In the genomic region with DNA sequence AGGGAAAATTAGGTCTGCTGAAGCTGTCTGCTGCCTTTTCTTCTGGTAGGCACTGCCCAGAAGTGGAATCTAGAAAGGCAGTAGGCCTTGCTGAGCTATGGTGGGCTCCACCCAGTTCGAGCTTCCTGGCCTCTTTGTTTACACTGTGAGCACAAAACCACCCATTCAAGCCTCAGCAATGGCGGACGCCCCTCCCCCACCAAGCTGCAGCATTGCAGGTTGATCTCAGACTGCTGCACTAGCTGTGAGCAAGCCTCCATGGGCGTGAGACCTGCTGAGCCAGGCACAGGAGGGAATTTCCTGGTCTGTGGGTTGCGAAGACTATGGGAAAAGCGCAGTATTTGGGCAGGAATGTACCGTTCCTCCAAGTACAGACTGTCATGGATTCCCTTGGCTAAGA, we compare ENCODE assay signal across 10 cellular contexts. TPM values are rescaled to one million over a fixed set of nuclear protein-coding genes. Genes with fewer than 3 reads are reported as not detected.
DNase-seq lines count a peak whose midpoint lies in the region; ATAC-seq and TF ChIP-seq lines count a peak whose summit lies in the region.
"Had no signal": no experiment of that assay in that cellular context is flagged by ENCODE, and none has a peak within 500 bp of the region (broad histone marks: within the 10 kb centered on the region; RNA-seq: fewer than 3 reads in every experiment).

No MANE protein-coding gene starts in this region.

- ATAC-seq in left cardiac atrium (no peak), GM18870 (IDR thresholded peaks at IDR 0.05; ENCODE audit: unreplicated experiment) (no peak), HG02588 (IDR thresholded peaks at IDR 0.05; ENCODE audit: unreplicated experiment) (no peak)
- ATAC-seq: body of pancreas had no signal

- TF ChIP-seq CTCF in left ventricle myocardium inferior (IDR thresholded peaks at IDR 0.05; ENCODE audit: borderline replicate concordance) (no peak), foreskin fibroblast (IDR thresholded peaks at IDR 0.05; ENCODE audit: low read depth, low read length) (no peak)

- no peaks in the 10 kb centered on the region for H3K9me3 ChIP-seq in left ventricle myocardium inferior (replicated peaks)
- H3K9me3 ChIP-seq: body of pancreas had no signal

- H3K27me3 ChIP-seq in left ventricle myocardium inferior (ENCODE audit: low read depth) = no peaks in the 10 kb centered on the region
- H3K27me3 ChIP-seq: body of pancreas had no signal

- intact Hi-C loops in left ventricle myocardium inferior (cut with micrococcal nuclease) (no loop called here), left cardiac atrium (cut with DNase I) (no loop called here)

- DNase-seq in left ventricle myocardium inferior (peak; percentile 22), left cardiac atrium (no peak), iPS-NIHi7 (ENCODE audit: extremely low spot score) (peak; percentile 17), foreskin fibroblast (no peak)
- DNase-seq in activated naive CD4-positive, alpha-beta T cell treated with Interleukin-2 at 50 U/mL for 16 hours = peak; percentile 24
- DNase-seq: body of pancreas, NCI-H187 had no signal

- H3K27ac ChIP-seq in left ventricle myocardium inferior (replicated peaks) = peak overlapping the region; percentile 31
- peak overlapping the region; percentile 54 for H3K27ac ChIP-seq in temporal lobe (ENCODE audit: low read depth, low read length)
- H3K27ac ChIP-seq: body of pancreas had no signal

- H3K4me3 ChIP-seq in left ventricle myocardium inferior (no peak overlapping the region), foreskin fibroblast (ENCODE audit: low read depth in 1 of 2, low read length in 2 of 2) (no peak overlapping the region)
- H3K4me3 ChIP-seq: body of pancreas had no signal

- H3K4me1 ChIP-seq in left ventricle myocardium inferior = peaks cover 19% of the 10 kb centered on the region

- H3K36me3 ChIP-seq in left ventricle myocardium inferior = no peaks in the 10 kb centered on the region

RNA-seq across cellular contexts. Expression of a gene that starts 18.5 kb away (rescaled TPM):
- total RNA-seq in left ventricle myocardium inferior = 52.5 TPM
- 10 to 100 TPM; 40.8 to 42.9 TPM for total RNA-seq in left cardiac atrium
- 255 TPM for total RNA-seq in temporal lobe

Comparison
In these comparisons a context has a peak if more than half of its experiments do, and no peak if none do; other contexts are left out.
1. DNase-seq: peak in left ventricle myocardium inferior (single experiment), activated naive CD4-positive, alpha-beta T cell treated with Interleukin-2 at 50 U/mL for 16 hours (single experiment) and iPS-NIHi7 (single experiment); none in left cardiac atrium (single experiment) and foreskin fibroblast (0 of 2).